14 cellular contexts compared by ENCODE assay signal in the genomic region with DNA sequence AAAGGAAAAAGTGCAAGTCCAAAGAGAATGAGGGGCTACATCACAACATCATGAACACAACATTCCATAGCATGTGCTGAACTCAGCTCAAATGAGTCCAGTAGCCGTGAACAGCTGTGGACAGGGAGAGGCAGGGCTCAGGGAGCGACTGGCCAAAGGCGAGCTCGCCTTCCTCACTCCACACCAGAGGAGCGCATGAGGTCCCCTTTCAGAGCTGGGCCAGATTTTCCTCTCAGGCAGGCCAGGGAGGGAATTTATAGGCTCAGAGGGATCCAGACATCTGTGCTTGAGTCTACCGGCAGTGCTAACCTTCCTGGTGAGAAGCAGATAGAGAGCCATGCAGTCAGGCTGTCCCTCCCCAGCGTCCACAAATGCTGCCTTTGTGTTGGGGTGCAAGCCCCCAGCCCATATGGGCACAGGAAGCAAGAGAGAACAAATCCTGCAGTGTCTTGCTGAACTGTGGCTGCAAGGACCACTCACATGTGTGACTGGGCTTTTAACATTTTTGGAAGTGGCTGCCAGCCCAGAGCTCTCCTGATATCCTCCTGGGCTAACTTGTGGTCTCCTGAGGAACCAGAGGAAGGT. TPM values are rescaled to one million over a fixed set of nuclear protein-coding genes. Genes with fewer than 3 reads are reported as not detected.
A peak's percentile ranks its signal among the peaks of the same experiment; 100 is the strongest.
DNase-seq lines count a peak whose midpoint lies in the region; ATAC-seq and TF ChIP-seq lines count a peak whose summit lies in the region.
"Had no signal": no experiment of that assay in that cellular context is flagged by ENCODE, and none has a peak within 500 bp of the region (broad histone marks: within the 10 kb centered on the region; RNA-seq: fewer than 3 reads in every experiment).

No MANE protein-coding gene starts in this region.

- 90 to 91% methylated on average over 7 of the region's 7 CpGs for WGBS in upper lobe of left lung, 2 donors

- DNase-seq in activated naive CD4-positive, alpha-beta T cell treated with anti-CD3 and anti-CD28 coated beads, Interleukin-2, amount 10 ng/mL, durations not matched to agents 7 days and 5 days, result no peak
- no peak for DNase-seq in activated naive CD4-positive, alpha-beta T cell treated with Interleukin-2 at 50 U/mL for 16 hours
- peak; percentile 16 for DNase-seq in cortex of kidney (lab: John Stamatoyannopoulos, UW)
- peak; percentile 66 for DNase-seq in myocyte (ENCODE audit: low read depth)
- peak in 1 of 2 donors; percentile 13 for DNase-seq in upper lobe of left lung
- DNase-seq in NCI-H526 treated with DMSO at 0.1 percent for 48 hours (lab: John Stamatoyannopoulos, UW), result no peak
- DNase-seq in GM10266 (ENCODE audit: extremely low spot score), result no peak
- DNase-seq in ACHN, result no peak
- DNase-seq: activated CD4-positive, alpha-beta T cell treated with anti-CD3 and anti-CD28 coated beads for 4 hours; Kasumi-1; NCI-H1694; NCI-H524 had no signal

- peaks cover 0 to 34% (median 16%) of the 10 kb centered on the region in 4 donors for H3K36me3 ChIP-seq in upper lobe of left lung
- H3K36me3 ChIP-seq: cardiac muscle cell had no signal

- ATAC-seq in upper lobe of left lung (ENCODE audit: low FRiP score in 2 of 2), result peak; percentile 43 to 69

- H3K27ac Mint-ChIP-seq in activated naive CD4-positive, alpha-beta T cell treated with anti-CD3 and anti-CD28 coated beads, Interleukin-2, amount 10 ng/mL, durations not matched to agents 7 days and 5 days, result peak overlapping the region; percentile 67

- TF ChIP-seq EP300 in upper lobe of left lung (IDR thresholded peaks at IDR 0.05), result no peak

- CTCF ChIA-PET in activated naive CD4-positive, alpha-beta T cell treated with anti-CD3 and anti-CD28 coated beads, Interleukin-2, amount 10 ng/mL, durations not matched to agents 7 days and 5 days (lab: Charles Lee), result no interaction called here

- peak overlapping the region in 3 of 4 donors; percentile 26 to 53 (median 44) for H3K27ac ChIP-seq in upper lobe of left lung
- H3K27ac ChIP-seq: cardiac muscle cell, epithelial cell of prostate had no signal

- peaks cover 70% of the 10 kb centered on the region for H3K36me3 Mint-ChIP-seq in activated naive CD4-positive, alpha-beta T cell treated with anti-CD3 and anti-CD28 coated beads, Interleukin-2, amount 10 ng/mL, durations not matched to agents 7 days and 5 days

- no peaks in the 10 kb centered on the region for H3K9me3 ChIP-seq in upper lobe of left lung

- peaks cover 0 to 20% (median 15%) of the 10 kb centered on the region in 4 donors for H3K4me1 ChIP-seq in upper lobe of left lung

- in situ Hi-C loops in ACHN (cut with HindIII; ENCODE audit: low pct_ligation_motif_present, low pct_unique_long_range_greater_than_20kb, low sequenced_read_pairs), result no loop called here

- peaks cover 57% of the 10 kb centered on the region for H3K4me1 Mint-ChIP-seq in activated naive CD4-positive, alpha-beta T cell treated with anti-CD3 and anti-CD28 coated beads, Interleukin-2, amount 10 ng/mL, durations not matched to agents 7 days and 5 days

- no peak overlapping the region for H3K4me3 ChIP-seq in upper lobe of left lung
- H3K4me3 ChIP-seq: cardiac muscle cell had no signal

- no peak overlapping the region for H3K4me3 Mint-ChIP-seq in activated naive CD4-positive, alpha-beta T cell treated with anti-CD3 and anti-CD28 coated beads, Interleukin-2, amount 10 ng/mL, durations not matched to agents 7 days and 5 days

- H3K27me3 ChIP-seq in upper lobe of left lung, result no peaks in the 10 kb centered on the region
- H3K27me3 ChIP-seq: cardiac muscle cell had no signal

- no peak for TF ChIP-seq POLR2A in upper lobe of left lung (IDR thresholded peaks at IDR 0.05)

- no peaks in the 10 kb centered on the region for H3K27me3 Mint-ChIP-seq in activated naive CD4-positive, alpha-beta T cell treated with anti-CD3 and anti-CD28 coated beads, Interleukin-2, amount 10 ng/mL, durations not matched to agents 7 days and 5 days

- H3K9me3 Mint-ChIP-seq in activated naive CD4-positive, alpha-beta T cell treated with anti-CD3 and anti-CD28 coated beads, Interleukin-2, amount 10 ng/mL, durations not matched to agents 7 days and 5 days, result no peaks in the 10 kb centered on the region

- no peak for TF ChIP-seq CTCF in upper lobe of left lung (IDR thresholded peaks at IDR 0.05)
- TF ChIP-seq CTCF in GM10266 (IDR thresholded peaks at IDR 0.05; ENCODE audit: control insufficient read depth, insufficient read depth, low read depth, missing control alignments), result no peak

RNA-seq across cellular contexts. Expression of a gene that starts 32.5 kb away (rescaled TPM):
- total RNA-seq in myocyte, result 16.8 and 18.7 TPM in 2 replicates
- polyA plus RNA-seq in myocyte (2012), result 3.6 TPM
- total RNA-seq in upper lobe of left lung, result 10 to 100 TPM; 26.6 to 38.9 (median 30.0) TPM

Comparison
In these comparisons a context has a peak if more than half of its experiments do, and no peak if none do; other contexts are left out.
1. DNase-seq: peak in cortex of kidney (single experiment) and myocyte (single experiment); none in activated naive CD4-positive, alpha-beta T cell treated with anti-CD3 and anti-CD28 coated beads, Interleukin-2, amount 10 ng/mL, durations not matched to agents 7 days and 5 days (single experiment), activated naive CD4-positive, alpha-beta T cell treated with Interleukin-2 at 50 U/mL for 16 hours (single experiment), NCI-H526 treated with DMSO at 0.1 percent for 48 hours (single experiment), GM10266 (single experiment) and ACHN (single experiment).